ENCODE assay signal across 8 cellular contexts in the genomic region with DNA sequence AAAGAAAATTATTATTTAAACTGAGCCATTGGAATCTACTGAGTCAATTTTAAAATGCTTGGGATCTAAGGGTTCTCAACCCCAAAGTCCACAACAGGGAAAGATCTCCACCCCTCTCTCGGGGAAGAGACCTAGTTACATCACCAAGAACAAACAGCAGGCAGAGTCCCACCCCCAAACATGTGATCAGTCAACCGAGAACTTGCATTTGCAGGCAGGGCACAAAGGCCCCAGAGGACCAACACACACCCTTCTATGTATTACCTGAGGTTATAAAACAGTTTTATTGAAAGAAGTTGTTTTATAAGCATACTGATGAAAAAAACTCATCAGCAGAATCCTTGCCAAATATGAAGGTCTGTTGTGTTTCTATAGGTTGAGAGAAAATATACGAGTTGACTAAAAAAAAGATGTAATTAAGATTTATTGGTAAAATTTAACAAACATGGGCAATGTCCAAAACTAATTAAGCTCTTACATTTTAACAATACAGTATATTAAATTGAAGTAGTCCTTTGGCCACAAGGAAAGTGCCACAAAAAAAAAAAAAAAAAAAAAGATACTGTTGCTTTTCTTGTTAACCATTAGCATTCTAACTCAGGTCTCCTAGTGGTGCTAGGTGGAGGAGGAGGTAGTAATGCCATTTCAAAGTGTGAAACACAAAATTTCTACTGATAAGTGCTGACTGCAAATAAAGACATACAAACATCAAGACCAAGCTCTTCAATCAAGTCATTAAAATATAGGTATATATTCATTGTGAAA. TPM values are rescaled to one million over a fixed set of nuclear protein-coding genes. Genes with fewer than 3 reads are reported as not detected.
DNase-seq lines count a peak whose midpoint lies in the region; ATAC-seq and TF ChIP-seq lines count a peak whose summit lies in the region.

No MANE protein-coding gene starts in this region.

- peak overlapping the region; percentile 43 for H3K9ac ChIP-seq in ES-I3 (ENCODE audit: low read depth, low read length)

- peak overlapping the region; percentile 61 for H3K4me3 Mint-ChIP-seq in activated B cell treated with CpG ODN at 0.5 μM for 24 hours
- peak overlapping the region; percentile 2 for H3K4me3 Mint-ChIP-seq in natural killer cell treated with Interleukin-12 subunit alpha and Interleukin-12 subunit beta and Interleukin-15 and Interleukin-18, amount 100 ng/mL, for 72 hours

- DNase-seq in MG63, result peak; percentile 9
- DNase-seq in activated B cell treated with CpG ODN at 0.5 μM for 24 hours, result no peak
- DNase-seq in fibroblast of the aortic adventitia (ENCODE audit: low read depth), result peak; percentile 16
- DNase-seq in natural killer cell treated with Interleukin-12 subunit alpha and Interleukin-12 subunit beta and Interleukin-15 and Interleukin-18, amount 100 ng/mL, for 72 hours (ENCODE audit: low spot score), result no peak
- DNase-seq in OCI-M2 (lab: John Stamatoyannopoulos, UW; ENCODE audit: unreplicated experiment), result no peak
- no peak for DNase-seq in NCI-H2196 treated with DMSO at 0.1 percent for 48 hours (lab: John Stamatoyannopoulos, UW; ENCODE audit: unreplicated experiment)

- no peaks in the 10 kb centered on the region for H3K27me3 Mint-ChIP-seq in activated B cell treated with CpG ODN at 0.5 μM for 24 hours
- no peaks in the 10 kb centered on the region for H3K27me3 Mint-ChIP-seq in natural killer cell treated with Interleukin-12 subunit alpha and Interleukin-12 subunit beta and Interleukin-15 and Interleukin-18, amount 100 ng/mL, for 72 hours

- no peaks in the 10 kb centered on the region for H3K27me3 ChIP-seq in MG63

- POLR2A ChIA-PET in activated B cell treated with CpG ODN at 0.5 μM for 24 hours (lab: Charles Lee), result no interaction called here

- H3K9me3 ChIP-seq in ES-I3 (ENCODE audit: control insufficient read depth, insufficient read depth, low read length), result no peaks in the 10 kb centered on the region
- no peaks in the 10 kb centered on the region for H3K9me3 ChIP-seq in MG63

- no peaks in the 10 kb centered on the region for H3K9me3 Mint-ChIP-seq in activated B cell treated with CpG ODN at 0.5 μM for 24 hours
- no peaks in the 10 kb centered on the region for H3K9me3 Mint-ChIP-seq in natural killer cell treated with Interleukin-12 subunit alpha and Interleukin-12 subunit beta and Interleukin-15 and Interleukin-18, amount 100 ng/mL, for 72 hours

- ATAC-seq in activated B cell treated with CpG ODN at 0.5 μM for 24 hours (ENCODE audit: low read depth) (peak; percentile 71), GM19328 (IDR thresholded peaks at IDR 0.05; ENCODE audit: unreplicated experiment) (no peak)
- ATAC-seq in natural killer cell treated with Interleukin-12 subunit alpha and Interleukin-12 subunit beta and Interleukin-15 and Interleukin-18, amount 100 ng/mL, for 72 hours, result no peak

- no peaks in the 10 kb centered on the region for H3K36me3 Mint-ChIP-seq in activated B cell treated with CpG ODN at 0.5 μM for 24 hours (ENCODE audit: low read depth)
- no peaks in the 10 kb centered on the region for H3K36me3 Mint-ChIP-seq in natural killer cell treated with Interleukin-12 subunit alpha and Interleukin-12 subunit beta and Interleukin-15 and Interleukin-18, amount 100 ng/mL, for 72 hours

- no peaks in the 10 kb centered on the region for H3K36me3 ChIP-seq in ES-I3 (ENCODE audit: insufficient read depth, low read length)
- no peaks in the 10 kb centered on the region for H3K36me3 ChIP-seq in MG63

- peaks cover 13% of the 10 kb centered on the region for H3K4me1 Mint-ChIP-seq in activated B cell treated with CpG ODN at 0.5 μM for 24 hours
- peaks cover 13 to 15% of the 10 kb centered on the region in 2 donors for H3K4me1 Mint-ChIP-seq in natural killer cell treated with Interleukin-12 subunit alpha and Interleukin-12 subunit beta and Interleukin-15 and Interleukin-18, amount 100 ng/mL, for 72 hours (ENCODE audit: low read depth in 2 of 2)

- H3K27ac Mint-ChIP-seq in activated B cell treated with CpG ODN at 0.5 μM for 24 hours, result peak overlapping the region; percentile 47
- peak overlapping the region in 1 of 2 donors; percentile 93 for H3K27ac Mint-ChIP-seq in natural killer cell treated with Interleukin-12 subunit alpha and Interleukin-12 subunit beta and Interleukin-15 and Interleukin-18, amount 100 ng/mL, for 72 hours

- intact Hi-C loops in activated B cell treated with CpG ODN at 0.5 μM for 24 hours (cut with micrococcal nuclease), result no loop called here

- CTCF ChIA-PET in activated B cell treated with CpG ODN at 0.5 μM for 24 hours (lab: Charles Lee), result no interaction called here

- TF ChIP-seq CTCF in activated B cell treated with CpG ODN at 0.5 μM for 24 hours (IDR thresholded peaks at IDR 0.05) (no peak), fibroblast of the aortic adventitia (IDR thresholded peaks at IDR 0.05; ENCODE audit: insufficient read depth, low read length) (no peak)

- H3K4me3 ChIP-seq in MG63, result no peak overlapping the region
- H3K4me3 ChIP-seq in fibroblast of the aortic adventitia (ENCODE audit: low read depth, low read length), result no peak overlapping the region

- peaks cover 23% of the 10 kb centered on the region for H3K4me1 ChIP-seq in ES-I3 (ENCODE audit: insufficient read depth, low read length)

RNA-seq across cellular contexts. Expression of a gene that starts 1.0 kb away (rescaled TPM):
- total RNA-seq in MG63 (2014; rRNA removed; shearing (Covaris generic); ENCODE audit: low replicate concordance), result 5.3 and 10.2 TPM in 2 replicates
- total RNA-seq in activated B cell treated with CpG ODN at 0.5 μM for 24 hours (9.0 and 10.8 TPM in 2 replicates), fibroblast of the aortic adventitia (ENCODE audit: low replicate concordance) (10.4 and 14.8 TPM in 2 replicates)
- total RNA-seq in natural killer cell treated with Interleukin-12 subunit alpha and Interleukin-12 subunit beta and Interleukin-15 and Interleukin-18, amount 100 ng/mL, for 72 hours, result 10 to 100 TPM in 1 of 2 donors, 1 to 10 TPM in 1; 9.3 to 18.1 TPM

RNA-seq across cellular contexts. Expression of a gene that starts 49.2 kb away (rescaled TPM):
- not detected in 2 replicates for total RNA-seq in MG63 (2014; rRNA removed; shearing (Covaris generic); ENCODE audit: low replicate concordance)
- total RNA-seq in activated B cell treated with CpG ODN at 0.5 μM for 24 hours (not detected in 2 replicates), fibroblast of the aortic adventitia (ENCODE audit: low replicate concordance) (not detected in 2 replicates)
- not detected for total RNA-seq in natural killer cell treated with Interleukin-12 subunit alpha and Interleukin-12 subunit beta and Interleukin-15 and Interleukin-18, amount 100 ng/mL, for 72 hours

Comparison
In these comparisons a context has a peak if more than half of its experiments do, and no peak if none do; other contexts are left out.
1. DNase-seq: peak in MG63 (single experiment) and fibroblast of the aortic adventitia (single experiment); none in activated B cell treated with CpG ODN at 0.5 μM for 24 hours (single experiment), natural killer cell treated with Interleukin-12 subunit alpha and Interleukin-12 subunit beta and Interleukin-15 and Interleukin-18, amount 100 ng/mL, for 72 hours (single experiment), OCI-M2 (single experiment) and NCI-H2196 treated with DMSO at 0.1 percent for 48 hours (single experiment).